11 cellular contexts compared by ENCODE assay signal in the genomic region with DNA sequence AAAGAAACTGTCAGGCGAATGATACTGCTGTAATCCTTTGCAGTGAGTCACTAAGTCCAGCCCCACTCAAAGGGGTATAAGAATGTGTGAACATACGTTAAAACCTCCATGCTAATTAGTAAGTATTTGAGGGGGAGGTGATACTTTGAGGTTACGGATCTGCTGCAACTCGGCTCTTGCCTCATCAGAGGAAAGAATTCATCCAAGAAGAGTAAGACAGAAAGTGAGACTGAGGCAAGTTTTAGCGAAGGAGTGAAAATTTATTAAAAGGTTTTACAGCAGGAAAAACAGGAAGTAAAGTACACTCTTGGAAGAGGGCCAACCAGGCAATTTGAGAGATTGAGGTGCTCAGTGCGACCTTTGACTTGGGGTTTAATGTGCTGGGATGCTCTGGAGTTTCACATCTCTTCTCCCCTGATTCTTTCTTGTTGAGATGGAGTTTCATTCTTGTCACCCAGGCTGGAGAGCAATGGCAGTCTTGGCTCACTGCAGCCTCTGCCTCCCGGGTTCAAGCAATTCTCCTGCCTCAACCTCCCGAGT. TPM values are rescaled to one million over a fixed set of nuclear protein-coding genes. Genes with fewer than 3 reads are reported as not detected.
A peak's percentile ranks its signal among the peaks of the same experiment; 100 is the strongest.
DNase-seq lines count a peak whose midpoint lies in the region; TF ChIP-seq lines count a peak whose summit lies in the region.
"Had no signal": no experiment of that assay in that cellular context is flagged by ENCODE, and none has a peak within 500 bp of the region (broad histone marks: within the 10 kb centered on the region; RNA-seq: fewer than 3 reads in every experiment).

No MANE protein-coding gene starts in this region.

- peak; percentile 25 for DNase-seq in NK-92 treated with Interleukin-12 subunit alpha and Interleukin-12 subunit beta, amount 100 ng/mL, for 24 hours (lab: John Stamatoyannopoulos, UW)
- DNase-seq in NK-92 (lab: John Stamatoyannopoulos, UW; ENCODE audit: unreplicated experiment) (no peak), RPMI7951 (ENCODE audit: low read depth) (peak; percentile 12), cardiac fibroblast (ENCODE audit: low read depth in 2 of 2) (peak; percentile 20 to 48), coronary artery (ENCODE audit: low spot score) (no peak), NCI-H446 treated with DMSO at 0.1 percent for 48 hours (lab: John Stamatoyannopoulos, UW) (no peak), hippocampal formation (lab: John Stamatoyannopoulos, UW) (no peak)
- DNase-seq in stimulated activated CD8-positive, alpha-beta memory T cell treated with anti-CD3 and anti-CD28 coated beads, Interleukin-7, amount 100 ng/mL, for 24 hours (ENCODE audit: low read depth), result peak; percentile 5
- DNase-seq: GOT3, heart left ventricle, MG63 had no signal

- TF ChIP-seq CTCF in cardiac fibroblast (IDR thresholded peaks at IDR 0.05; ENCODE audit: low read depth, low read length) (no peak), coronary artery (IDR thresholded peaks at IDR 0.05) (no peak)

- H3K4me3 ChIP-seq in cardiac fibroblast (replicated peaks in 1 of 2; ENCODE audit: low read depth in 2 of 2, low read length in 2 of 2) (no peak overlapping the region), coronary artery (no peak overlapping the region)
- H3K4me3 ChIP-seq: MG63 had no signal

- no peak overlapping the region for H3K27ac ChIP-seq in coronary artery
- H3K27ac ChIP-seq: heart left ventricle had no signal

RNA-seq across cellular contexts. Expression of a gene that starts 9.8 kb away (rescaled TPM):
- total RNA-seq in RPMI7951 (2014; rRNA removed; shearing (Covaris generic)), result not detected in 2 replicates
- total RNA-seq: heart left ventricle had no signal

RNA-seq across cellular contexts. Expression of a gene that starts 25.5 kb away (rescaled TPM):
- not detected in 2 replicates for total RNA-seq in RPMI7951 (2014; rRNA removed; shearing (Covaris generic))

RNA-seq across cellular contexts. Expression of a gene that starts 40.9 kb away (rescaled TPM):
- not detected in 2 replicates for total RNA-seq in RPMI7951 (2014; rRNA removed; shearing (Covaris generic))

RNA-seq across cellular contexts. Expression of a gene that starts 57.2 kb away (rescaled TPM):
- total RNA-seq in RPMI7951 (2014; rRNA removed; shearing (Covaris generic)), result 6.8 and 8.1 TPM in 2 replicates

Comparison
In these comparisons a context has a peak if more than half of its experiments do, and no peak if none do; other contexts are left out.
1. DNase-seq: peak in NK-92 treated with Interleukin-12 subunit alpha and Interleukin-12 subunit beta, amount 100 ng/mL, for 24 hours (single experiment), RPMI7951 (single experiment), cardiac fibroblast (2 of 2) and stimulated activated CD8-positive, alpha-beta memory T cell treated with anti-CD3 and anti-CD28 coated beads, Interleukin-7, amount 100 ng/mL, for 24 hours (single experiment); none in NK-92 (single experiment), coronary artery (single experiment), NCI-H446 treated with DMSO at 0.1 percent for 48 hours (single experiment) and hippocampal formation (0 of 2).